ENCODE assay signal across 1 cellular context in genomic region chr4:119490335-119490734, GRCh38.
TF ChIP-seq lines count a peak whose summit lies in the region.

No MANE protein-coding gene starts in this region.

TF ChIP-seq in GM23338, 12 proteins besides CTCF, POLR2A, EP300 and RAD21 (continued from another document):
- no peak for TF ChIP-seq REST (IDR thresholded peaks at IDR 0.05; ENCODE audit: unreplicated experiment)
